In genomic region chr13:32334676-32335075, GRCh38 we compare ENCODE assay signal across 22 cellular contexts. TPM values are rescaled to one million over a fixed set of nuclear protein-coding genes. Genes with fewer than 3 reads are reported as not detected.
"Had no signal": no experiment of that assay in that cellular context is flagged by ENCODE, and none has a peak within 500 bp of the region (broad histone marks: within the 10 kb centered on the region; RNA-seq: fewer than 3 reads in every experiment).

No MANE protein-coding gene starts in this region.

- H3K4me3 ChIP-seq: heart left ventricle, left ventricle myocardium inferior, pancreas, stomach, thoracic aorta had no signal

- H3K4me3 Mint-ChIP-seq: activated CD8-positive, alpha-beta T cell treated with anti-CD3 and anti-CD28 coated beads, Interleukin-2, amount 10 ng/mL, durations not matched to agents 7 days and 5 days; brain; effector memory CD8-positive, alpha-beta T cell; memory B cell; T-cell had no signal

- H3K27me3 Mint-ChIP-seq: brain; effector memory CD8-positive, alpha-beta T cell; memory B cell; T-cell had no signal

- H3K4me1 Mint-ChIP-seq: brain, memory B cell, T-cell had no signal

- H3K9me3 Mint-ChIP-seq: effector memory CD8-positive, alpha-beta T cell had no signal

- H3K36me3 ChIP-seq: left ventricle myocardium inferior, pancreas, thoracic aorta had no signal

- ATAC-seq: activated CD8-positive, alpha-beta T cell treated with anti-CD3 and anti-CD28 coated beads, Interleukin-2, amount 10 ng/mL, durations not matched to agents 7 days and 5 days; effector memory CD8-positive, alpha-beta T cell; heart left ventricle; pancreas; T-cell had no signal

- DNase-seq: activated CD4-positive, alpha-beta T cell treated with anti-CD3 and anti-CD28 coated beads for 4 hours; activated CD8-positive, alpha-beta T cell treated with anti-CD3 and anti-CD28 coated beads, Interleukin-2, amount 10 ng/mL, durations not matched to agents 7 days and 5 days; activated naive CD4-positive, alpha-beta T cell treated with anti-CD3 and anti-CD28 coated beads, Interleukin-2, amount 50 U/mL, for 16 hours; amygdala; effector memory CD8-positive, alpha-beta T cell; heart left ventricle; kidney; left ventricle myocardium inferior; pancreas; stimulated activated CD4-positive, alpha-beta T cell treated with anti-CD3 and anti-CD28 coated beads, Interleukin-15, amount 100 ng/mL, for 24 hours; stimulated activated CD4-positive, alpha-beta T cell treated with anti-CD3 and anti-CD28 coated beads, Interleukin-4, amount 100 ng/mL, for 24 hours; stomach; T-cell; WERI-Rb-1 had no signal

- H3K9me3 ChIP-seq: heart left ventricle, left ventricle myocardium inferior, pancreas, stomach, thoracic aorta had no signal

- H3K4me1 ChIP-seq: left ventricle myocardium inferior, pancreas, stomach had no signal

- H3K27ac ChIP-seq: heart left ventricle, left ventricle myocardium inferior, pancreas, stomach, thoracic aorta, WERI-Rb-1 had no signal

- H3K27me3 ChIP-seq: heart left ventricle, pancreas, stomach had no signal

- H3K27ac Mint-ChIP-seq: activated CD8-positive, alpha-beta T cell treated with anti-CD3 and anti-CD28 coated beads, Interleukin-2, amount 10 ng/mL, durations not matched to agents 7 days and 5 days; brain; effector memory CD8-positive, alpha-beta T cell; memory B cell; T-cell had no signal

RNA-seq across cellular contexts. Expression of gene ZAR1L, which starts 19.5 kb away (rescaled TPM):
- total RNA-seq: activated CD8-positive, alpha-beta T cell treated with anti-CD3 and anti-CD28 coated beads, Interleukin-2, amount 10 ng/mL, durations not matched to agents 7 days and 5 days; epithelial cell of proximal tubule; frontal cortex; heart left ventricle; kidney; left ventricle myocardium inferior; pancreas; skeletal muscle tissue; stomach; T-cell; thoracic aorta; urinary bladder had no signal
- polyA plus RNA-seq: heart left ventricle, neural cell, pancreas, stomach, urinary bladder had no signal
